ENCODE assay signal across 1 cellular context in the genomic region with DNA sequence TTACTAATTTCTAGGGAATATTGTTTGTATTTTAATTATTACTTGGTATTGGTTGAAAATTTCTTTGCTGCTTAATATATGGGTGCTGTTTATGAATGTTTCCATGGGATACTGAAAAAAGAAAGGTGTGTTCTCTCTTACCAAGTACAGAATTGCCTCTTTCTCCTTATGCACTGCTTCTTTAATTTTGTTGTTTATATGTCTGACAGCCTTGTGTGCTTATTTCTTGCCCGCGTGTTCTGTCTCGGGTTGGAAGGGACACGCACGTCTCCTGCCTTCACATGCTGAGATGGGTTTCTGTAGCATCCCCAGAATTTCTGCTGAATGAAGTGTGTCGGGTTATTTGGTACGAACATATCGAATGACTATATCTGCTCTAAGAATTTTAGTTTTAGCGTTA.
TF ChIP-seq lines count a peak whose summit lies in the region.

No MANE protein-coding gene starts in this region.

TF ChIP-seq in GM12878, 131 proteins besides CTCF, POLR2A, EP300 and RAD21:
- TF ChIP-seq YBX1 (IDR thresholded peaks at IDR 0.05) (no peak), SMC3 (IDR thresholded peaks at IDR 0.05; ENCODE audit: borderline replicate concordance, low read length) (no peak), PAX5 (IDR thresholded peaks at IDR 0.05; ENCODE audit: borderline replicate concordance, low read depth, low read length) (no peak), ZZZ3 (IDR thresholded peaks at IDR 0.05; ENCODE audit: control insufficient read depth, insufficient read length, low read depth) (no peak), CHD2 (IDR thresholded peaks at IDR 0.05; ENCODE audit: borderline replicate concordance, low read depth, low read length) (no peak), BHLHE40 (IDR thresholded peaks at IDR 0.05; ENCODE audit: borderline replicate concordance in 1 of 2, low read depth in 2 of 2, low read length in 1 of 2) (no peak), ASH2L (IDR thresholded peaks at IDR 0.05; ENCODE audit: borderline replicate concordance, low read depth) (no peak), BCL11A (IDR thresholded peaks at IDR 0.05; ENCODE audit: low read depth, low read length) (no peak), FOXM1 (IDR thresholded peaks at IDR 0.05; ENCODE audit: low read depth, low read length) (no peak), SP1 (IDR thresholded peaks at IDR 0.05; ENCODE audit: low read depth, low read length) (no peak), CHD1 (IDR thresholded peaks at IDR 0.05; ENCODE audit: low read depth, low read length) (no peak), STAT1 (conservative IDR thresholded peaks at IDR 0.05) (no peak), ATF7 (IDR thresholded peaks at IDR 0.05; ENCODE audit: low read depth) (no peak), ZBTB40 (IDR thresholded peaks at IDR 0.05; ENCODE audit: borderline replicate concordance) (no peak), EZH2 (IDR thresholded peaks at IDR 0.05; ENCODE audit: borderline replicate concordance, control insufficient read depth, low read depth, low read length) (no peak), POLR2AphosphoS2 (IDR thresholded peaks at IDR 0.05; ENCODE audit: low read depth, low read length) (no peak), MTA2 (IDR thresholded peaks at IDR 0.05; ENCODE audit: low read depth) (no peak)
- TF ChIP-seq, protein P1, sequence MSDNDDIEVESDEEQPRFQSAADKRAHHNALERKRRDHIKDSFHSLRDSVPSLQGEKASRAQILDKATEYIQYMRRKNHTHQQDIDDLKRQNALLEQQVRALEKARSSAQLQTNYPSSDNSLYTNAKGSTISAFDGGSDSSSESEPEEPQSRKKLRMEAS (IDR thresholded peaks at IDR 0.05; ENCODE audit: low read depth, low read length), result no peak
